8 cellular contexts compared by ENCODE assay signal in the genomic region with DNA sequence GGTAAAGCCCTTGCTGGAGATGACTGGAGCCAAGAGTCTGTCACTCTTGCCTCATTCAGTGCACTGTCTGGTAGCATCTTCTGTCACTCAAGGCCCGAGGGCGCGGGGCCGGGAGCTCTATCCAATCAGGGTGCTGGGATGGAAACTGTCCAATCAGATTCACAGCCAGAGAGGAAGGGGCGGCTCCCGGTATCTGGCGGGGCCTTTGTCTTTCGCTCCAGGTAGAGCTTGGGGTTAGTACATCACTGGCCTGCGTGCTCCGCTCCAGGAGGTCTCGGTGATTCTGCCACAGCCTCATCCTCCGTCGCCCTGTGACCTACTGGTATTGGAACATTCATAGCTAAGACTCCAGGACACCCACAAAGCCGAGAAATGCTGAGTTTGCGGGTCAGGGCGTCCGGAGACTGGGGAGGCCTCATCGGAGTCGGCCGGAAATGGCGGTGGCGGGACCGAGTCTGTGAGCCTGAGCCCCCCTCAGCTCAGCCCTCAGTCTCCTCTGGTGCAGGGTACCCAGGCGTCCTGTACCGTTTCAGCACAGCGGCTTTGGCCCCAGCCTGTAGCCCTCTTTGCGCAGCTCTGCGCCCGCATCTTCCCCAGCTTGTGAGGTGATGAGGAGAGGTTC. TPM values are rescaled to one million over a fixed set of nuclear protein-coding genes. Genes with fewer than 3 reads are reported as not detected.
A peak's percentile ranks its signal among the peaks of the same experiment; 100 is the strongest.
DNase-seq lines count a peak whose midpoint lies in the region; ATAC-seq and FAIRE-seq lines count a peak whose summit lies in the region.

No MANE protein-coding gene starts in this region.

- H3K9me3 Mint-ChIP-seq in activated CD8-positive, alpha-beta memory T cell treated with anti-CD3 and anti-CD28 coated beads, Interleukin-2, amount 10 ng/mL, durations not matched to agents 7 days and 5 days (ENCODE audit: low read depth), result peaks cover 9% of the 10 kb centered on the region

- H3K4me3 Mint-ChIP-seq in activated CD8-positive, alpha-beta memory T cell treated with anti-CD3 and anti-CD28 coated beads, Interleukin-2, amount 10 ng/mL, durations not matched to agents 7 days and 5 days, result peak overlapping the region; percentile 92

- no peaks in the 10 kb centered on the region for H3K36me3 ChIP-seq in mesodermal cell (ENCODE audit: control insufficient read depth, insufficient read depth, low read length)

- no peaks in the 10 kb centered on the region for H3K27me3 Mint-ChIP-seq in activated CD8-positive, alpha-beta memory T cell treated with anti-CD3 and anti-CD28 coated beads, Interleukin-2, amount 10 ng/mL, durations not matched to agents 7 days and 5 days

- CTCF ChIA-PET in activated CD8-positive, alpha-beta memory T cell treated with anti-CD3 and anti-CD28 coated beads, Interleukin-2, amount 10 ng/mL, durations not matched to agents 7 days and 5 days (lab: Charles Lee), result interaction anchor here (0.5 to 1.2 kb wide), 4 partner anchors 10 to 434 kb away, joined by 3 to 5 read pairs (median 4); a partner anchor contains a TSS

- DNase-seq in NCI-H510A treated with DMSO at 0.1 percent for 48 hours (lab: John Stamatoyannopoulos, UW) (peak; percentile 73), Kasumi-1 (lab: John Stamatoyannopoulos, UW) (no peak)
- DNase-seq in activated CD8-positive, alpha-beta memory T cell treated with anti-CD3 and anti-CD28 coated beads, Interleukin-2, amount 10 ng/mL, durations not matched to agents 7 days and 5 days, result peak; percentile 95
- DNase-seq in stimulated activated CD8-positive, alpha-beta memory T cell treated with anti-CD3 and anti-CD28 coated beads, Interleukin-12 subunit alpha, Interleukin-12 subunit beta, amount 100 ng/mL, for 4 hours (ENCODE audit: low read depth), result peak; percentile 56

- ATAC-seq in GM18511 (IDR thresholded peaks at IDR 0.05; ENCODE audit: unreplicated experiment) (peak; percentile 100), HG03039 (IDR thresholded peaks at IDR 0.05; ENCODE audit: unreplicated experiment) (peak; percentile 100)
- peak; percentile 100 for ATAC-seq in activated CD8-positive, alpha-beta memory T cell treated with anti-CD3 and anti-CD28 coated beads, Interleukin-2, amount 10 ng/mL, durations not matched to agents 7 days and 5 days

- no peaks in the 10 kb centered on the region for H3K4me1 ChIP-seq in mesodermal cell (ENCODE audit: control insufficient read depth, insufficient read depth, low read length, poor library complexity, severe bottlenecking)

- FAIRE-seq in endometrium (lab: Jason Lieb, UNC), result peak; percentile 97

- peaks cover 22% of the 10 kb centered on the region for H3K36me3 Mint-ChIP-seq in activated CD8-positive, alpha-beta memory T cell treated with anti-CD3 and anti-CD28 coated beads, Interleukin-2, amount 10 ng/mL, durations not matched to agents 7 days and 5 days

- H3K4me1 Mint-ChIP-seq in activated CD8-positive, alpha-beta memory T cell treated with anti-CD3 and anti-CD28 coated beads, Interleukin-2, amount 10 ng/mL, durations not matched to agents 7 days and 5 days, result peaks cover 18% of the 10 kb centered on the region

- H3K27ac ChIP-seq in mesodermal cell (ENCODE audit: low read depth, low read length, severe bottlenecking), result no peak overlapping the region

- H3K4me3 ChIP-seq in mesodermal cell (ENCODE audit: extremely low read depth, insufficient read depth, low read length, poor library complexity, severe bottlenecking), result peak overlapping the region; percentile 39

- H3K9me3 ChIP-seq in mesodermal cell (ENCODE audit: control insufficient read depth, low read length), result no peaks in the 10 kb centered on the region

- peak overlapping the region; percentile 94 for H3K27ac Mint-ChIP-seq in activated CD8-positive, alpha-beta memory T cell treated with anti-CD3 and anti-CD28 coated beads, Interleukin-2, amount 10 ng/mL, durations not matched to agents 7 days and 5 days

- 62 to 78% methylated on average over 19 to 22 of the region's 29 CpGs for WGBS in mesodermal cell (ENCODE audit: insufficient coverage in 2 of 2), 2 experiments

RNA-seq across cellular contexts. Expression of a gene that starts 20.6 kb away (rescaled TPM):
- total RNA-seq in activated CD8-positive, alpha-beta memory T cell treated with anti-CD3 and anti-CD28 coated beads, Interleukin-2, amount 10 ng/mL, durations not matched to agents 7 days and 5 days, result 10 to 100 TPM; 20.8 to 28.5 TPM
- 8.3 TPM for polyA plus RNA-seq in mesodermal cell (2013, experiment 1 of 2)
- 8.0 TPM for polyA plus RNA-seq in mesodermal cell (2013, experiment 2 of 2)

Comparison
In these comparisons a context has a peak if more than half of its experiments do, and no peak if none do; other contexts are left out.
1. DNase-seq: peak in NCI-H510A treated with DMSO at 0.1 percent for 48 hours (single experiment), activated CD8-positive, alpha-beta memory T cell treated with anti-CD3 and anti-CD28 coated beads, Interleukin-2, amount 10 ng/mL, durations not matched to agents 7 days and 5 days (single experiment) and stimulated activated CD8-positive, alpha-beta memory T cell treated with anti-CD3 and anti-CD28 coated beads, Interleukin-12 subunit alpha, Interleukin-12 subunit beta, amount 100 ng/mL, for 4 hours (single experiment); none in Kasumi-1 (0 of 2).
2. Peak in every context shown above with its lines, with median percentiles within 50 percentile points of each other: ATAC-seq.